32 cellular contexts compared by ENCODE assay signal in the genomic region with DNA sequence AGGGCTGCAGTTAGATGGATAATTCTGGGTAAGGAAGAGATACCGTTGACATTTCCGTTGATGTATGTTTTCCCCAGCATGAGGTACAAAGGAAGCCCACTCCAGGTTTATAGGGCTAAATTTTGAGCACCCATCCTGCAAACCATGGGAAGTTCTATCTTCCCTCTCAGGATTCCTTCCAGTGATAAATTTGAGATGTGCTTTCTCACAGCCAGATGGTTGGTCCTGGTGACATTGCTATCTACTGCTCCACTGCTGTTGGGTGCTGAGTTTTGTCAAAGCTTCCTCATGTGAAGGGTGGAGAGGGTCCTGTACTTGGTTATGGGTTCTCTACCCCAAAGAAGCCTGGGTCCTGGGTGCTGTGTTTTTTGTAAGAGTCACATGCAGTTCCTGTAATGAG. TPM values are rescaled to one million over a fixed set of nuclear protein-coding genes. Genes with fewer than 3 reads are reported as not detected.
A peak's percentile ranks its signal among the peaks of the same experiment; 100 is the strongest.
DNase-seq lines count a peak whose midpoint lies in the region; ATAC-seq and TF ChIP-seq lines count a peak whose summit lies in the region.
"Had no signal": no experiment of that assay in that cellular context is flagged by ENCODE, and none has a peak within 500 bp of the region (broad histone marks: within the 10 kb centered on the region; RNA-seq: fewer than 3 reads in every experiment).

No MANE protein-coding gene starts in this region.

- H3K36me3 ChIP-seq in esophagus muscularis mucosa, result no peaks in the 10 kb centered on the region
- H3K36me3 ChIP-seq: BE2C; BLaER1; BLaER1 treated with 17β-estradiol and CSF1 and Interleukin-3, amounts not matched to agents 10 nM and 100 nM had no signal

- 97% methylated on average over 2 of the region's 2 CpGs for WGBS in esophagus muscularis mucosa

- no peak for ATAC-seq in Right ventricle myocardium superior (ENCODE audit: poor library complexity)
- ATAC-seq: A549; CD8-positive, alpha-beta T cell had no signal

- no peak overlapping the region for H3K4me3 Mint-ChIP-seq in type B pancreatic cell
- H3K4me3 Mint-ChIP-seq: B cell; CD14-positive monocyte; CD4-positive, alpha-beta memory T cell; CD4-positive, alpha-beta T cell; CD4-positive, CD25-positive, alpha-beta regulatory T cell; CD8-positive, alpha-beta memory T cell; CD8-positive, alpha-beta T cell had no signal

- no peak for TF ChIP-seq POLR2A in esophagus muscularis mucosa (IDR thresholded peaks at IDR 0.05; ENCODE audit: low read depth)

- H3K36me3 Mint-ChIP-seq in type B pancreatic cell, result no peaks in the 10 kb centered on the region
- H3K36me3 Mint-ChIP-seq: CD14-positive monocyte; CD4-positive, alpha-beta memory T cell; CD4-positive, CD25-positive, alpha-beta regulatory T cell; CD8-positive, alpha-beta memory T cell; CD8-positive, alpha-beta T cell had no signal

- H3K27me3 ChIP-seq in esophagus muscularis mucosa, result no peaks in the 10 kb centered on the region
- H3K27me3 ChIP-seq: BE2C; BLaER1; BLaER1 treated with 17β-estradiol and CSF1 and Interleukin-3, amounts not matched to agents 10 nM and 100 nM had no signal

- H3K4me1 Mint-ChIP-seq in type B pancreatic cell (ENCODE audit: unreplicated experiment), result peaks cover 12% of the 10 kb centered on the region
- H3K4me1 Mint-ChIP-seq: B cell; CD14-positive monocyte; CD4-positive, alpha-beta memory T cell; CD4-positive, CD25-positive, alpha-beta regulatory T cell; CD8-positive, alpha-beta memory T cell had no signal

- peak; percentile 91 for DNase-seq in esophagus muscularis mucosa (ENCODE audit: extremely low spot score)
- DNase-seq in type B pancreatic cell (ENCODE audit: extremely low spot score, unreplicated experiment), result peak; percentile 2
- no peak for DNase-seq in Right ventricle myocardium superior
- no peak for DNase-seq in GM19238 (ENCODE audit: insufficient read length, low spot score)
- DNase-seq: 8988T; ACHN; AML-193; BE2C; C1 segment of cervical spinal cord; Caco-2; Calu3; CD4-positive, alpha-beta memory T cell; CD4-positive, alpha-beta T cell; CD4-positive, CD25-positive, alpha-beta regulatory T cell; CD8-positive, alpha-beta memory T cell; CD8-positive, alpha-beta T cell; COR-L47; DMS 273 treated with DMSO at 0.1 percent for 48 hours; DMS153; DMS53; DMS79; DMS79 treated with DMSO at 0.1 percent for 48 hours; DND-41; EL had no signal

- intact Hi-C loops in esophagus muscularis mucosa (cut with DNase I), result no loop called here
- intact Hi-C loops in Right ventricle myocardium superior (cut with DNase I), result no loop called here

- peaks cover 0 to 10% (median 6%) of the 10 kb centered on the region in 4 donors for H3K4me1 ChIP-seq in esophagus muscularis mucosa
- H3K4me1 ChIP-seq: A549, BE2C, BLaER1 had no signal

- no peak overlapping the region for H3K4me3 ChIP-seq in esophagus muscularis mucosa
- H3K4me3 ChIP-seq: A549; BLaER1; BLaER1 treated with 17β-estradiol and CSF1 and Interleukin-3, amounts not matched to agents 10 nM and 100 nM had no signal

- H3K27ac ChIP-seq in esophagus muscularis mucosa (replicated peaks in 1 of 4), result no peak overlapping the region
- H3K27ac ChIP-seq: 22Rv1; A549; BLaER1; BLaER1 treated with 17β-estradiol and CSF1 and Interleukin-3, amounts not matched to agents 10 nM and 100 nM; C4-2B had no signal

- no peak overlapping the region for H3K27ac Mint-ChIP-seq in type B pancreatic cell
- H3K27ac Mint-ChIP-seq: B cell; CD4-positive, alpha-beta memory T cell; CD4-positive, alpha-beta T cell; CD4-positive, CD25-positive, alpha-beta regulatory T cell; CD8-positive, alpha-beta T cell had no signal

- H3K9me3 ChIP-seq in esophagus muscularis mucosa, result no peaks in the 10 kb centered on the region
- H3K9me3 ChIP-seq: A549; BE2C; BLaER1; BLaER1 treated with 17β-estradiol and CSF1 and Interleukin-3, amounts not matched to agents 10 nM and 100 nM; Caco-2 had no signal

- peaks cover 6% of the 10 kb centered on the region for H3K27me3 Mint-ChIP-seq in type B pancreatic cell
- H3K27me3 Mint-ChIP-seq: B cell; CD4-positive, CD25-positive, alpha-beta regulatory T cell had no signal

- TF ChIP-seq EP300 in esophagus muscularis mucosa (IDR thresholded peaks at IDR 0.05), result no peak

- no peak for TF ChIP-seq CTCF in esophagus muscularis mucosa (IDR thresholded peaks at IDR 0.05)
- no peak for TF ChIP-seq CTCF in type B pancreatic cell (conservative IDR thresholded peaks at IDR 0.05)

- H3K9me3 Mint-ChIP-seq in type B pancreatic cell, result no peaks in the 10 kb centered on the region
- H3K9me3 Mint-ChIP-seq: CD4-positive, alpha-beta T cell; CD8-positive, alpha-beta T cell had no signal

RNA-seq across cellular contexts. Expression of gene CXCL12, which starts 57.4 kb away (rescaled TPM):
- total RNA-seq in esophagus muscularis mucosa (10 to 100 TPM; 47.9 to 88.8 (median 51.8) TPM), type B pancreatic cell (ENCODE audit: low replicate concordance) (25.7 and 137 TPM in 2 replicates), Right ventricle myocardium superior (117 TPM)
- total RNA-seq: A172; B cell; Calu3; CD4-positive, alpha-beta memory T cell; CD4-positive, alpha-beta T cell; CD4-positive, CD25-positive, alpha-beta regulatory T cell; CD8-positive, alpha-beta memory T cell; CD8-positive, alpha-beta T cell had no signal

Comparison
In these comparisons a context has a peak if more than half of its experiments do, and no peak if none do; other contexts are left out.
1. DNase-seq: peak in esophagus muscularis mucosa (single experiment) and type B pancreatic cell (single experiment); none in Right ventricle myocardium superior (single experiment) and GM19238 (single experiment).